ENCODE assay signal across 8 cellular contexts in the genomic region with DNA sequence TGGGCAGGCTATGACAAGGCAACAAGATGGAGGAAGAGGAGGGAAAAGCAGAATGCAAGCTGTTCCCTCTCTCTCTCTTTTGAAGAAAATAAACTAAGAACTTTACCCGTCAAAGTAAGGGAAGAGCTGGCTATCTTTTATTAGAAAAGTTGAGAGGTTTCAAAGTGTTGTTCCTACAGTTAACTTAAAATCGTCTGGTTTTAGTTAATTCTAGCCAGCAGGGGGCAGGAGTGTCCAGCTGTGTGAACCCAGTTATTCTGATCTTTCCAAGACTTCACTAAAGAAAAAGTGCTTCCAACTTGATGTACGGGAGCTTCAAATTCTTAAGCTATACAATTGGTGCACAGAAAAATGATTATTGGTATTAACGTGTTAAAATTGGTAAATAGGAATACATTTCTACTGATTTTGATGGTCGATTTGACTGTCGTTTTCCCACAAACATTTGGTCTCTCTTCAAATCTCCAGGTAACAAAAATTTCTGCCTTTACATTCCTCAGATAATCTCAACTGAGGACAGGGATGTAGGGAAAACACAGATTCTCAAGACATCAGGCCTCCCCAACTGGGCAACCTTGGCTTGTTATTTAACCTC. TPM values are rescaled to one million over a fixed set of nuclear protein-coding genes. Genes with fewer than 3 reads are reported as not detected.
DNase-seq lines count a peak whose midpoint lies in the region; ATAC-seq and TF ChIP-seq lines count a peak whose summit lies in the region.

No MANE protein-coding gene starts in this region.

- no peaks in the 10 kb centered on the region for H3K9me3 ChIP-seq in BE2C

- H3K27me3 ChIP-seq in BE2C, result peaks cover 16% of the 10 kb centered on the region; the same call in 1 of the 2 replicates

- H3K4me3 ChIP-seq in BE2C (ENCODE audit: low read depth, low read length), result no peak overlapping the region
- H3K4me3 ChIP-seq in GM12875 (ENCODE audit: low read depth, low read length), result no peak overlapping the region
- no peak overlapping the region for H3K4me3 ChIP-seq in fibroblast of pulmonary artery (replicated peaks; ENCODE audit: low read depth, low read length)

- DNase-seq in BE2C (peak; percentile 67), NCI-H446 treated with DMSO at 0.1 percent for 48 hours (lab: John Stamatoyannopoulos, UW) (peak; percentile 0), fibroblast of pulmonary artery (ENCODE audit: low read depth) (peak; percentile 76), nucleus accumbens (lab: John Stamatoyannopoulos, UW) (peak in 34 of 56 donors; percentile 0 to 80 (median 14))
- DNase-seq in activated CD8-positive, alpha-beta memory T cell treated with anti-CD3 and anti-CD28 coated beads, Interleukin-2, amount 50 U/mL, for 1 hour (ENCODE audit: extremely low read depth), result peak; percentile 7

- TF ChIP-seq CTCF in BE2C (IDR thresholded peaks at IDR 0.05; ENCODE audit: low read depth, low read length) (peak; percentile 73), GM12875 (IDR thresholded peaks at IDR 0.05; ENCODE audit: borderline replicate concordance, insufficient read depth, low read depth, low read length) (peak; percentile 48; the same call in 1 of the 2 replicates), fibroblast of pulmonary artery (IDR thresholded peaks at IDR 0.05; ENCODE audit: low read length, missing control alignments) (peak; percentile 64)

- ATAC-seq in HG03139 (IDR thresholded peaks at IDR 0.05; ENCODE audit: unreplicated experiment) (no peak), HG03520 (IDR thresholded peaks at IDR 0.05; ENCODE audit: unreplicated experiment) (no peak)

- no peaks in the 10 kb centered on the region for H3K4me1 ChIP-seq in BE2C

- H3K36me3 ChIP-seq in BE2C, result no peaks in the 10 kb centered on the region

RNA-seq across cellular contexts. Expression of a gene that starts 28.4 kb away (rescaled TPM):
- polyA plus RNA-seq in BE2C (2012; ENCODE audit: insufficient read depth, insufficient read length, low read depth), result 12.4 TPM

Comparison
In these comparisons a context has a peak if more than half of its experiments do, and no peak if none do; other contexts are left out.
1. DNase-seq: peak in every context shown above with its lines; median percentile 76 in fibroblast of pulmonary artery; 67 in BE2C; 14 in nucleus accumbens; 7 in activated CD8-positive, alpha-beta memory T cell treated with anti-CD3 and anti-CD28 coated beads, Interleukin-2, amount 50 U/mL, for 1 hour; 0 in NCI-H446 treated with DMSO at 0.1 percent for 48 hours.